In genomic region chr9:125706661-125707539, GRCh38 we compare ENCODE assay signal across 8 cellular contexts. TPM values are rescaled to one million over a fixed set of nuclear protein-coding genes. Genes with fewer than 3 reads are reported as not detected.
DNase-seq lines count a peak whose midpoint lies in the region; ATAC-seq and TF ChIP-seq lines count a peak whose summit lies in the region.

MAPKAP1 (minus strand) TSS chr9:125707208; CDS start chr9:125672574, 34,634 bp downstream.

- H3K4me1 ChIP-seq in PC-9 (replicated peaks; ENCODE audit: insufficient read depth) = peaks cover 20% of the 10 kb centered on the region; the same call in 1 of the 2 replicates

- H3K4me2 ChIP-seq in PC-9 = peak within 1 kb of the TSS; percentile 97

- no TSS peak for BruUV-seq in PC-9 (replicated peaks; lab: Mats Ljungman, UMichigan)

- H4K20me1 ChIP-seq in PC-9 (ENCODE audit: insufficient read depth) = no peaks in the 10 kb centered on the region

- no peaks in the 10 kb centered on the region for H3K9me3 ChIP-seq in PC-9 (ENCODE audit: insufficient read depth, low read depth)

- peak; percentile 89 for ATAC-seq in GM21723 (IDR thresholded peaks at IDR 0.05; ENCODE audit: unreplicated experiment)

- 0 out of 2 replicates have a peak within 1 kb of the TSS, but pooled peaks have one; percentile 20 for H3K27ac ChIP-seq in PC-9

- H3K79me2 ChIP-seq in PC-9 (ENCODE audit: low read depth) = peaks cover 48% of the 10 kb centered on the region

- intact Hi-C loops in PC-9 (cut with micrococcal nuclease; ENCODE audit: unreplicated experiment) = no loop called here

- in situ Hi-C loops in KBM-7 (cut with MboI; ENCODE audit: low pct_unique_long_range_greater_than_20kb, low sequenced_read_pairs) = no loop called here

- H3K4me3 ChIP-seq in PC-9 (peak within 1 kb of the TSS; percentile 95), epithelial cell of proximal tubule (ENCODE audit: low read depth, low read length) (peak within 1 kb of the TSS; percentile 93)

- DNase-seq in DMS53 treated with DMSO at 0.1 percent for 48 hours (lab: John Stamatoyannopoulos, UW; ENCODE audit: unreplicated experiment) (peak; percentile 91), KBM-7 (peak; percentile 94), PC-9 (peak; percentile 88 to 97), epithelial cell of proximal tubule (ENCODE audit: low read depth) (peak; percentile 51), mucosa of gallbladder (ENCODE audit: low spot score) (peak; percentile 97)
- peak; percentile 95 for DNase-seq in activated T-cell treated with anti-CD3 and anti-CD28 coated beads, Interleukin-2, amount 50 U/mL, for 1 hour
- DNase-seq in stimulated activated CD8-positive, alpha-beta memory T cell treated with anti-CD3 and anti-CD28 coated beads, Interleukin-4, amount 100 ng/mL, for 24 hours (ENCODE audit: low read depth) = peak; percentile 94

- no peaks in the 10 kb centered on the region for H3K9me2 ChIP-seq in PC-9 (ENCODE audit: insufficient read depth)

- H3K36me3 ChIP-seq in PC-9 (ENCODE audit: low read depth) = no peaks in the 10 kb centered on the region

- POLR2A ChIA-PET in PC-9 (lab: Charles Lee; ENCODE audit: unreplicated experiment) = interaction anchor here (0.5 to 0.7 kb wide), 9 partner anchors 29 to 1950 kb away, joined by 3 to 5 read pairs (median 4); no protein-coding TSS in a partner anchor

- no peaks in the 10 kb centered on the region for H3K27me3 ChIP-seq in PC-9 (ENCODE audit: insufficient read depth, low read depth)

- no peaks in the 10 kb centered on the region for H3F3A ChIP-seq in PC-9 (ENCODE audit: insufficient read depth, low read depth)

- TF ChIP-seq CTCF in PC-9 (conservative IDR thresholded peaks at IDR 0.05) (no peak), epithelial cell of proximal tubule (conservative IDR thresholded peaks at IDR 0.05; ENCODE audit: low read depth, low read length) (no peak)

- H2AFZ ChIP-seq in PC-9 = peak within 1 kb of the TSS; percentile 99

- CTCF ChIA-PET in PC-9 (lab: Charles Lee) = interaction anchor here (0.6 kb wide), 1 partner anchor 928 kb away, joined by 24 read pairs; no protein-coding TSS in a partner anchor

RNA-seq across cellular contexts. Expression of gene MAPKAP1, which starts in this region (rescaled TPM):
- total RNA-seq in PC-9 (2021) (112 and 115 TPM in 2 replicates), epithelial cell of proximal tubule (97.7 and 100 TPM in 2 replicates), mucosa of gallbladder (63.4 TPM)

Comparison
In these comparisons a context has a peak if more than half of its experiments do, and no peak if none do; other contexts are left out.
1. Peak in every context shown above with its lines: DNase-seq, ATAC-seq, H3K4me3 ChIP-seq and H3K27ac ChIP-seq.